In the genomic region with DNA sequence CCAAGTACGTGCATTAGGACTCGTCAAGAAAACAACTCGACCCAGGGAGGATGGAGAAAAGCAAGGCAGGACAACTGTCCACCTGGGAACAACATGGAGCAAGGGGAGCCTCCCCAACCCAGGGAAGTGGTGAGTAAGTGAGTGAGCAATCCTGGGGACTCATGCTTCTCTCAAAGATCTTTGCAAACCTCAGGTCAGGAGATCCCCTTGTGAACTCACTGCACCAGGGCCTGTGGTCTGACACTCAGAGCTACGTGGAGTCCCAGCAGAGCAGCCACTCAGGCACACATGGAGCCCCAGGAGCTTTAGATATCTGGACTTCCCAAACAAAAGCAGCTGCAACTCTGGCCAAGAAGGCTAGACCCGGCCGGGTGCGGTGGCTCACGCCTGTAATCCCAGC, we compare ENCODE assay signal across 32 cellular contexts. TPM values are rescaled to one million over a fixed set of nuclear protein-coding genes. Genes with fewer than 3 reads are reported as not detected.
DNase-seq lines count a peak whose midpoint lies in the region; FAIRE-seq and TF ChIP-seq lines count a peak whose summit lies in the region.
"Had no signal": no experiment of that assay in that cellular context is flagged by ENCODE, and none has a peak within 500 bp of the region (broad histone marks: within the 10 kb centered on the region; RNA-seq: fewer than 3 reads in every experiment).

No MANE protein-coding gene starts in this region.

- in situ Hi-C loops in G401 (cut with HindIII; ENCODE audit: low sequenced_read_pairs), result no loop called here

- DNase-seq in MCF 10A (ENCODE audit: unreplicated experiment) (peak; percentile 5), breast epithelium (ENCODE audit: low spot score in 2 of 2) (no peak), RCC 7860 (ENCODE audit: low spot score) (peak; percentile 12), epithelial cell of esophagus (ENCODE audit: low read depth) (peak; percentile 62), NCI-H524 (lab: John Stamatoyannopoulos, UW) (no peak), G401 (ENCODE audit: low spot score) (no peak), HuH-7.5 (ENCODE audit: low spot score) (no peak), mesenteric fat pad (ENCODE audit: low spot score) (no peak)
- DNase-seq: ACHN; BE2C; CD8-positive, alpha-beta memory T cell; dermis blood vessel endothelial cell; DMS 273 treated with DMSO at 0.1 percent for 48 hours; lower lobe of right lung; NCI-H1092; NCI-H1694 treated with DMSO at 0.1 percent for 48 hours; NCI-H2171 treated with DMSO at 0.1 percent for 48 hours; NCI-H510A treated with DMSO at 0.1 percent for 48 hours; NK-92 treated with Interleukin-12 subunit alpha and Interleukin-12 subunit beta, amount 100 ng/mL, for 24 hours; PC-3; SW 1271; T-helper 9 cell; transverse colon had no signal

- H3K27me3 Mint-ChIP-seq in MCF 10A (ENCODE audit: insufficient read depth, unreplicated experiment), result peaks cover 24% of the 10 kb centered on the region

- no peaks in the 10 kb centered on the region for H3K4me1 ChIP-seq in breast epithelium
- H3K4me1 ChIP-seq: BE2C, lower lobe of right lung, transverse colon had no signal

- no peaks in the 10 kb centered on the region for H3K36me3 ChIP-seq in breast epithelium
- H3K36me3 ChIP-seq: BE2C, lower lobe of right lung, transverse colon had no signal

- H3K4me3 ChIP-seq in breast epithelium (no peak overlapping the region), epithelial cell of esophagus (ENCODE audit: low read length) (no peak overlapping the region)
- H3K4me3 ChIP-seq: lower lobe of right lung, transverse colon had no signal

- TF ChIP-seq CTCF in MCF 10A (IDR thresholded peaks at IDR 0.05; ENCODE audit: unreplicated experiment), result no peak
- no peak for TF ChIP-seq CTCF in breast epithelium (IDR thresholded peaks at IDR 0.05)
- no peak for TF ChIP-seq CTCF in epithelial cell of esophagus (IDR thresholded peaks at IDR 0.05; ENCODE audit: insufficient read depth, low read depth, low read length, missing control alignments)

- H3K27ac ChIP-seq in breast epithelium, result no peak overlapping the region
- H3K27ac ChIP-seq: lower lobe of right lung, transverse colon had no signal

- H3K36me3 Mint-ChIP-seq in MCF 10A (ENCODE audit: insufficient read depth, unreplicated experiment), result peaks cover 5% of the 10 kb centered on the region

- TF ChIP-seq POLR2A in breast epithelium (IDR thresholded peaks at IDR 0.05), result no peak

- H3K27ac Mint-ChIP-seq in MCF 10A (ENCODE audit: low read depth, unreplicated experiment), result no peak overlapping the region
- H3K27ac Mint-ChIP-seq: activated T-helper 2 cell treated with anti-CD3 and anti-CD28 coated beads, Interferon-gamma antibody, Interleukin-2, Interleukin-4, amounts not matched to agents 10 μg/mL and 5 μg/mL and 100 μg/mL, durations not matched to agents 14 hours and 24 hours and 36 hours; CD8-positive, alpha-beta memory T cell; nephron had no signal

- peaks cover 0 to 6% of the 10 kb centered on the region in 2 donors for H3K9me3 ChIP-seq in breast epithelium
- H3K9me3 ChIP-seq: BE2C, lower lobe of right lung, transverse colon had no signal

- H3K4me3 Mint-ChIP-seq in MCF 10A (ENCODE audit: unreplicated experiment), result no peak overlapping the region
- H3K4me3 Mint-ChIP-seq: CD8-positive, alpha-beta memory T cell; nephron had no signal

- intact Hi-C loops in MCF 10A (cut with micrococcal nuclease) (no loop called here), breast epithelium (cut with DNase I; ENCODE audit: low total_unique reads) (no loop called here)

- no TSS peak for BruUV-seq in MCF 10A (replicated peaks; lab: Mats Ljungman, UMichigan)

- CTCF ChIA-PET in MCF 10A (lab: Yijun Ruan, JAX), result interaction anchor here (0.7 kb wide), 1 partner anchor 63 kb away, joined by 4 read pairs; no protein-coding TSS in a partner anchor

- H3K27me3 ChIP-seq in breast epithelium, result no peaks in the 10 kb centered on the region
- H3K27me3 ChIP-seq: transverse colon had no signal

- POLR2A ChIA-PET in MCF 10A (lab: Yijun Ruan, JAX), result interaction anchor here (0.6 kb wide), 1 partner anchor 270 kb away, joined by 3 read pairs; no protein-coding TSS in a partner anchor

- peaks cover 11% of the 10 kb centered on the region for H3K4me1 Mint-ChIP-seq in MCF 10A (ENCODE audit: insufficient read depth, unreplicated experiment)
- H3K4me1 Mint-ChIP-seq: CD8-positive, alpha-beta memory T cell had no signal

- peaks cover 17% of the 10 kb centered on the region for H3K9me3 Mint-ChIP-seq in MCF 10A (ENCODE audit: unreplicated experiment)
- H3K9me3 Mint-ChIP-seq: activated T-helper 2 cell treated with anti-CD3 and anti-CD28 coated beads, Interferon-gamma antibody, Interleukin-2, Interleukin-4, amounts not matched to agents 10 μg/mL and 5 μg/mL and 100 μg/mL, durations not matched to agents 14 hours and 24 hours and 36 hours had no signal

- no peak for FAIRE-seq in RCC 7860 (lab: Jason Lieb, UNC)
- FAIRE-seq: endometrium, G401.6, GM19239 had no signal

RNA-seq across cellular contexts. Expression of a gene that starts 12.2 kb away (rescaled TPM):
- total RNA-seq in MCF 10A (2022), result not detected in 2 replicates
- not detected for total RNA-seq in breast epithelium
- total RNA-seq in G401 (2014; rRNA removed; shearing (Covaris generic)), result 0.71 TPM in 1 of 2 replicates, not detected in the other
- total RNA-seq in mesenteric fat pad, result not detected
- total RNA-seq: activated T-helper 2 cell treated with anti-CD3 and anti-CD28 coated beads, Interferon-gamma antibody, Interleukin-2, Interleukin-4, amounts not matched to agents 10 μg/mL and 5 μg/mL and 100 μg/mL, durations not matched to agents 14 hours and 24 hours and 36 hours; CD8-positive, alpha-beta memory T cell; dermis blood vessel endothelial cell; kidney epithelial cell; lower lobe of right lung; mucosa of gallbladder; osteoblast; PC-3; skeletal muscle tissue; transverse colon had no signal

Comparison
In these comparisons a context has a peak if more than half of its experiments do, and no peak if none do; other contexts are left out.
1. DNase-seq: peak in MCF 10A (single experiment), RCC 7860 (single experiment) and epithelial cell of esophagus (single experiment); none in breast epithelium (0 of 2), NCI-H524 (0 of 2), G401 (single experiment), HuH-7.5 (single experiment) and mesenteric fat pad (single experiment).